In the genomic region with DNA sequence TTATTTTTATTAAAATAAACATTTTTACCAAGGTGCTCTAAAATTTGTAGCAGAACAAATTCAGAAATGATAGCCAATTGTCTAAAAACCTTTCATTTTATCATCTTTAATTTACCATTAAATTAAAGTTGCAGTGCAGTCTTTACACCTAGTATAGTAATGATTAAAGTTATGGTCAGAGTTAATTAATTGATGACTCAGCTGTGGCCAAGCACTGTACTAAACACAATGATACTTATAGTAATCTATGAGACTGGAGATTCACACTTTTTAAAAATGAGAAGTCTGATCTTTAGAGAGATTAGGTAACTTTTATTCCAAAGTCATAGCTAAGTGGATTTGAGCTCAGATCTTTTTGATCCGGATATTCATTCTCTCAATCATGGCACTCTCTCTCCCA, we compare ENCODE assay signal across 23 cellular contexts.
DNase-seq lines count a peak whose midpoint lies in the region; ATAC-seq, FAIRE-seq and TF ChIP-seq lines count a peak whose summit lies in the region.
"Had no signal": no experiment of that assay in that cellular context is flagged by ENCODE, and none has a peak within 500 bp of the region (broad histone marks: within the 10 kb centered on the region; RNA-seq: fewer than 3 reads in every experiment).

No MANE protein-coding gene starts in this region.

- TF ChIP-seq EP300 in A549 (IDR thresholded peaks at IDR 0.05) (no peak), K562 (IDR thresholded peaks at IDR 0.05; ENCODE audit: low read length) (no peak)

- no peak for DNase-seq in A549 (ENCODE audit: low read depth in 1 of 2, low spot score in 1 of 2)
- DNase-seq in GM19239 (ENCODE audit: insufficient read length, low spot score), result no peak
- DNase-seq in K562 (ENCODE audit: extremely low read depth in 1 of 4, low spot score in 3 of 4), result no peak
- no peak for DNase-seq in adrenal gland
- DNase-seq: 8988T; AML-193; C1 segment of cervical spinal cord; CD4-positive, alpha-beta memory T cell; CD4-positive, CD25-positive, alpha-beta regulatory T cell; CD8-positive, alpha-beta memory T cell; COR-L47; DMS 273 treated with DMSO at 0.1 percent for 48 hours; DMS153; DMS79; DND-41; EL; GDM1 had no signal

- POLR2A ChIA-PET in A549 (lab: Yijun Ruan, JAX) (no interaction called here), K562 (lab: Yijun Ruan, JAX) (interaction anchor here (0.7 kb wide), 1 partner anchor 19 kb away, joined by 3 read pairs; no protein-coding TSS in a partner anchor)

- no peak overlapping the region for H3K9ac ChIP-seq in K562 (ENCODE audit: insufficient read depth in 1 of 2, low read depth in 2 of 2, low read length in 2 of 2)
- H3K9ac ChIP-seq: BLaER1 had no signal

- H3K4me2 ChIP-seq in A549 (no peak overlapping the region), K562 (ENCODE audit: insufficient read depth, low read length) (no peak overlapping the region)
- H3K4me2 ChIP-seq: BLaER1 had no signal

- 0% methylated on average over 1 of the region's 1 CpG for WGBS in A549 (ENCODE audit: missing lambda C conversion rate)
- 0% methylated on average over 1 of the region's 1 CpG for WGBS in K562 (ENCODE audit: insufficient coverage, low coverage, missing lambda C conversion rate)
- WGBS in adrenal gland, 4 donors, result 67 to 89% (median 77%) methylated on average over 1 of the region's 1 CpG

- TF ChIP-seq RAD21 in A549 (conservative IDR thresholded peaks at IDR 0.05 in 1 of 2, IDR thresholded peaks at IDR 0.05 in 1 of 2), result no peak
- no peak for TF ChIP-seq RAD21 in K562 (CRISPR knock-in tag; conservative IDR thresholded peaks at IDR 0.05 in 1 of 2, IDR thresholded peaks at IDR 0.05 in 1 of 2)

- H3K27me3 ChIP-seq in K562 (ENCODE audit: control insufficient read depth in 2 of 2, insufficient read depth in 2 of 2, low read length in 2 of 2) (no peaks in the 10 kb centered on the region), adrenal gland (no peaks in the 10 kb centered on the region)
- H3K27me3 ChIP-seq: BLaER1 had no signal

- H3K36me3 ChIP-seq in K562 (ENCODE audit: control insufficient read depth, insufficient read depth, low read length) (no peaks in the 10 kb centered on the region), adrenal gland (replicated peaks in 1 of 2) (no peaks in the 10 kb centered on the region)
- H3K36me3 ChIP-seq: BLaER1 had no signal

- H4K20me1 ChIP-seq in K562 (replicated peaks; ENCODE audit: control insufficient read depth, insufficient read depth, low read length), result no peaks in the 10 kb centered on the region
- H4K20me1 ChIP-seq: BLaER1 had no signal

- in situ Hi-C loops in K562 (cut with MboI), result no loop called here

- H3K9me1 ChIP-seq in K562 (ENCODE audit: control insufficient read depth, insufficient read depth, low read length), result no peaks in the 10 kb centered on the region

- no peak overlapping the region for H3K27ac ChIP-seq in A549
- no peak overlapping the region for H3K27ac ChIP-seq in K562 (ENCODE audit: extremely low read depth, low read depth, low read length)
- no peak overlapping the region for H3K27ac ChIP-seq in adrenal gland
- H3K27ac ChIP-seq: BLaER1 had no signal

- H3K4me3 ChIP-seq in A549, result no peak overlapping the region
- H3K4me3 ChIP-seq in K562, result no peak overlapping the region
- no peak overlapping the region for H3K4me3 ChIP-seq in adrenal gland
- H3K4me3 ChIP-seq: BLaER1, GM12878 had no signal

- BruUV-seq in K562 (replicated peaks; lab: Mats Ljungman, UMichigan), result no TSS peak

- TF ChIP-seq CTCF in A549 (IDR thresholded peaks at IDR 0.05) (no peak), K562 (IDR thresholded peaks at IDR 0.05 in 2 of 3, conservative IDR thresholded peaks at IDR 0.05 in 1 of 3; ENCODE audit: insufficient read depth in 2 of 3, low read depth in 1 of 3, low read length in 3 of 3) (no peak), adrenal gland (IDR thresholded peaks at IDR 0.05) (no peak)

- H3K4me1 ChIP-seq in A549, result no peaks in the 10 kb centered on the region
- no peaks in the 10 kb centered on the region for H3K4me1 ChIP-seq in K562 (replicated peaks in 1 of 2; ENCODE audit: control insufficient read depth in 2 of 2, insufficient read depth in 2 of 2, low read length in 2 of 2)
- no peaks in the 10 kb centered on the region for H3K4me1 ChIP-seq in adrenal gland (replicated peaks in 1 of 2)
- H3K4me1 ChIP-seq: BLaER1 had no signal

- intact Hi-C loops in K562 (cut with micrococcal nuclease) (no loop called here), adrenal gland (cut with DNase I) (no loop called here)

- no peaks in the 10 kb centered on the region for H3K9me3 ChIP-seq in A549
- H3K9me3 ChIP-seq in K562 (replicated peaks; ENCODE audit: control insufficient read depth, insufficient read depth, low read depth, low read length), result no peaks in the 10 kb centered on the region
- no peaks in the 10 kb centered on the region for H3K9me3 ChIP-seq in adrenal gland (replicated peaks in 1 of 3)
- H3K9me3 ChIP-seq: BLaER1 had no signal

- H2AFZ ChIP-seq in K562 (ENCODE audit: low read depth, low read length), result no peak overlapping the region

- TF ChIP-seq POLR2A in A549 (IDR thresholded peaks at IDR 0.05; ENCODE audit: low read length), result no peak
- no peak for TF ChIP-seq POLR2A in K562 (conservative IDR thresholded peaks at IDR 0.05)
- no peak for TF ChIP-seq POLR2A in adrenal gland (IDR thresholded peaks at IDR 0.05)

- no peak for FAIRE-seq in A549 (lab: Jason Lieb, UNC)
- peak; percentile 8 for FAIRE-seq in GM19239 (lab: Jason Lieb, UNC)
- FAIRE-seq in K562 (lab: Jason Lieb, UNC), result no peak
- FAIRE-seq: A204.1, GM12878, GM12892, GM18507 had no signal

- CTCF ChIA-PET in A549 (lab: Yijun Ruan, JAX) (no interaction called here), K562 (lab: Yijun Ruan, JAX; ENCODE audit: low intra/inter-chr PET ratio) (no interaction called here)

- no peaks in the 10 kb centered on the region for H3K79me2 ChIP-seq in K562 (ENCODE audit: control insufficient read depth, insufficient read depth, low read length)

- ATAC-seq in A549 (no peak), K562 (no peak), GM18520 (IDR thresholded peaks at IDR 0.05; ENCODE audit: unreplicated experiment) (no peak)
- ATAC-seq: GM12878 had no signal

TF ChIP-seq in A549, 52 proteins besides CTCF, POLR2A, EP300 and RAD21:
- TF ChIP-seq HOXB13 (CRISPR knock-in tag; IDR thresholded peaks at IDR 0.05; ENCODE audit: low read depth), result no peak
- peak; percentile 31 for TF ChIP-seq MAFK (IDR thresholded peaks at IDR 0.05; ENCODE audit: partially characterized antibody)
- no peak for TF ChIP-seq CEBPB (IDR thresholded peaks at IDR 0.05)

TF ChIP-seq in K562, 482 proteins besides CTCF, POLR2A, EP300 and RAD21:
- TF ChIP-seq ZBED1 (IDR thresholded peaks at IDR 0.05) (no peak), PHF21A (IDR thresholded peaks at IDR 0.05; ENCODE audit: borderline replicate concordance, low read depth) (no peak), ZNF316 (IDR thresholded peaks at IDR 0.05) (peak; percentile 44; the same call in 1 of the 2 replicates), ATF1 (CRISPR knock-in tag; IDR thresholded peaks at IDR 0.05) (no peak), ATF1 (tag; IDR thresholded peaks at IDR 0.05) (no peak), C11orf30 (IDR thresholded peaks at IDR 0.05; ENCODE audit: low read depth) (peak; percentile 9; the same call in 1 of the 2 replicates), HNRNPK (IDR thresholded peaks at IDR 0.05; ENCODE audit: low read depth, low read length, poor library complexity, severe bottlenecking) (no peak), RBFOX2 (IDR thresholded peaks at IDR 0.05; ENCODE audit: low read depth, low read length) (no peak), HNRNPLL (IDR thresholded peaks at IDR 0.05; ENCODE audit: low read depth, low read length, poor library complexity, severe bottlenecking) (no peak)
TF ChIP-seq in K562: peak in this region for 2.

Comparison
In these comparisons a context has a peak if more than half of its experiments do, and no peak if none do; other contexts are left out.
1. Of the 35 proteins assayed by ChIP-seq in both K562 and A549: peak only in K562: none; only in A549: MAFK; in both: none; in neither: 34.